In the genomic region with DNA sequence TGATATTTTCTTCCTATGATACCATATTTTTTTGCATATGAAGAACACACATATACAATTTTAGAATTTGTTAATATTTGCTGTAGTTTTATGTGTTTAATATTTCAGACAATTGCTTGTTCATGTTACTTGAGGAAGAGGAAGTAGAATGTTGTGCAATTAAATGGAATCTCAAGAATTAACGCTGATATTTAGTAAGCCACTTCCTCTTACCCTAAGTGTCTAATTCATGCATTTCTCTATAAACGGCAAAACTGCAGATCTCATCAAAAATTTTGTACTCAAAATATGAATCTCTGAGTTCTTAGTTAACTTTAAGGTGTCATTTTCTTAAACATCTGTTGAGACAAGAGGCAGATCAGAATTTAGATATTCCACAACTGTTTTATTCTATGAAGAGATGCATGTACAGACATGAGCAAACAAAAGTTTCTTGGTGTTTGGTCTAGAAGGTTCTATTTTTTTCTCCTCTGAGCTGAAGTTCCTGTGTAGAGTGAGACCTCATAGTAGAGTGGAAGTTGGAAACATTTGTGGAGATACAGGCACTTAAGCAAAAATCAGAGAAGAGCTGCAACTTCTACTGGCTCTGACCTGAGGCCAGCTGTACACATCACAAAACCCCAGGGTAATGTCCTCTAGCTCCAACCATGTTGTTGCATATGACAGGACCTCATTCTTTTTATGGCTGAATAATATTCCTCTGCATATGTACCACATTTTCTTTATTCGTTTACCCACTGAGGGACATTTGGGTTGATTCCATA, we compare ENCODE assay signal across 12 cellular contexts. TPM values are rescaled to one million over a fixed set of nuclear protein-coding genes. Genes with fewer than 3 reads are reported as not detected.
DNase-seq lines count a peak whose midpoint lies in the region; ATAC-seq, FAIRE-seq and TF ChIP-seq lines count a peak whose summit lies in the region.
"Had no signal": no experiment of that assay in that cellular context is flagged by ENCODE, and none has a peak within 500 bp of the region (broad histone marks: within the 10 kb centered on the region; RNA-seq: fewer than 3 reads in every experiment).

No MANE protein-coding gene starts in this region.

- no peaks in the 10 kb centered on the region for H3K9me3 ChIP-seq in mucosa of descending colon

- ATAC-seq in mucosa of descending colon: peak; percentile 23
- ATAC-seq in omental fat pad (ENCODE audit: low FRiP score): no peak
- ATAC-seq: activated CD4-positive, CD25-positive, alpha-beta regulatory T cell treated with anti-CD3 and anti-CD28 coated beads, Interleukin-2, amount 50 U/mL, for 24 hours had no signal

- FAIRE-seq in endometrium (lab: Jason Lieb, UNC) (peak; percentile 50), H54 (lab: Jason Lieb, UNC) (no peak)

- no peaks in the 10 kb centered on the region for H3K4me1 ChIP-seq in mucosa of descending colon (ENCODE audit: low read depth)

- no peak overlapping the region for H3K4me3 ChIP-seq in mucosa of descending colon

- TF ChIP-seq POLR2A in H54 (IDR thresholded peaks at IDR 0.05; ENCODE audit: low read depth, low read length): no peak

- no peaks in the 10 kb centered on the region for H3K36me3 ChIP-seq in mucosa of descending colon (ENCODE audit: low read depth)

- TF ChIP-seq CTCF in mucosa of descending colon (IDR thresholded peaks at IDR 0.05) (no peak), omental fat pad (IDR thresholded peaks at IDR 0.05) (no peak)

- peak; percentile 91 for DNase-seq in CD1c-positive myeloid dendritic cell (ENCODE audit: extremely low spot score)
- DNase-seq in NOMO-1 treated with DMSO at 0.1 percent for 48 hours (lab: John Stamatoyannopoulos, UW; ENCODE audit: unreplicated experiment): peak; percentile 94
- no peak for DNase-seq in mucosa of descending colon
- no peak for DNase-seq in cortex of kidney (lab: John Stamatoyannopoulos, UW)
- no peak for DNase-seq in NCI-H1436 treated with DMSO at 0.1 percent for 48 hours (lab: John Stamatoyannopoulos, UW)
- DNase-seq in omental fat pad (ENCODE audit: low spot score): no peak
- no peak for DNase-seq in H54 (ENCODE audit: insufficient read length, low spot score)
- DNase-seq: CD4-positive, CD25-positive, alpha-beta regulatory T cell; H9; NCI-H526 had no signal

- intact Hi-C loops in mucosa of descending colon (cut with DNase I, micrococcal nuclease): no loop called here

RNA-seq across cellular contexts. Expression of a gene that starts 16.6 kb away (rescaled TPM):
- total RNA-seq in mucosa of descending colon (10 to 100 TPM; 26.8 to 77.1 (median 47.0) TPM), omental fat pad (100 to 1,000 TPM; 117 to 338 (median 180) TPM)

RNA-seq across cellular contexts. Expression of a gene that starts 57.4 kb away (rescaled TPM):
- total RNA-seq in mucosa of descending colon (not detected), omental fat pad (not detected)
- total RNA-seq: CD4-positive, CD25-positive, alpha-beta regulatory T cell; H9 had no signal

Comparison
In these comparisons a context has a peak if more than half of its experiments do, and no peak if none do; other contexts are left out.
1. DNase-seq: peak in CD1c-positive myeloid dendritic cell (single experiment) and NOMO-1 treated with DMSO at 0.1 percent for 48 hours (single experiment); none in mucosa of descending colon (0 of 3), cortex of kidney (single experiment), NCI-H1436 treated with DMSO at 0.1 percent for 48 hours (single experiment), omental fat pad (single experiment) and H54 (single experiment).